In genomic region chr12:130880411-130880885, GRCh38 we compare ENCODE assay signal across 8 cellular contexts. TPM values are rescaled to one million over a fixed set of nuclear protein-coding genes. Genes with fewer than 3 reads are reported as not detected.
DNase-seq lines count a peak whose midpoint lies in the region; ATAC-seq and TF ChIP-seq lines count a peak whose summit lies in the region.

No MANE protein-coding gene starts in this region.

- H3K27me3 Mint-ChIP-seq in endodermal cell (ENCODE audit: insufficient read depth) = no peaks in the 10 kb centered on the region

- H3K36me3 ChIP-seq in endodermal cell (ENCODE audit: control insufficient read depth, insufficient read depth, low read length) = peaks cover 23% of the 10 kb centered on the region

- TF ChIP-seq CTCF in AG04450 (IDR thresholded peaks at IDR 0.05; ENCODE audit: low read depth, low read length) = no peak
- no peak for TF ChIP-seq CTCF in endodermal cell (conservative IDR thresholded peaks at IDR 0.05)

- no peak overlapping the region for H3K27ac Mint-ChIP-seq in endodermal cell

- no peaks in the 10 kb centered on the region for H3K9me3 ChIP-seq in AG04450 (ENCODE audit: control insufficient read depth, insufficient read depth, low read length)
- H3K9me3 ChIP-seq in endodermal cell (ENCODE audit: control insufficient read depth, low read length) = no peaks in the 10 kb centered on the region

- WGBS in endodermal cell (ENCODE audit: insufficient coverage in 1 of 2, insufficient read length in 1 of 2), 2 experiments = 56 to 68% methylated on average over 9 to 10 of the region's 10 CpGs

- H3K27me3 ChIP-seq in AG04450 (ENCODE audit: control insufficient read depth, insufficient read depth, low read length) (no peaks in the 10 kb centered on the region), endodermal cell (ENCODE audit: control insufficient read depth, insufficient read depth, low read length, poor library complexity, severe bottlenecking) (no peaks in the 10 kb centered on the region)

- H3K27ac ChIP-seq in AG04450 (ENCODE audit: low read depth, low read length) (no peak overlapping the region), endodermal cell (ENCODE audit: low read depth, low read length) (no peak overlapping the region)

- POLR2A ChIA-PET in AG04450 (lab: Yijun Ruan, JAX) = no interaction called here

- CTCF ChIA-PET in AG04450 (lab: Charles Lee) = no interaction called here

- ATAC-seq in GM18907 (IDR thresholded peaks at IDR 0.05; ENCODE audit: unreplicated experiment) (peak; percentile 60), HG03378 (IDR thresholded peaks at IDR 0.05; ENCODE audit: unreplicated experiment) (peak; percentile 45), HG02642 (IDR thresholded peaks at IDR 0.05; ENCODE audit: poor library complexity, unreplicated experiment) (no peak), HG02588 (IDR thresholded peaks at IDR 0.05; ENCODE audit: unreplicated experiment) (no peak)

- H3K4me3 Mint-ChIP-seq in endodermal cell = no peak overlapping the region

- H3K4me3 ChIP-seq in AG04450 (ENCODE audit: low read depth, low read length) = peak overlapping the region; percentile 48
- no peak overlapping the region for H3K4me3 ChIP-seq in endodermal cell (ENCODE audit: low read length)

- H3K4me1 Mint-ChIP-seq in endodermal cell = peaks cover 21% of the 10 kb centered on the region

- H3K9ac ChIP-seq in endodermal cell (ENCODE audit: extremely low read depth, low read length, poor library complexity, severe bottlenecking) = no peak overlapping the region

- no peaks in the 10 kb centered on the region for H3K4me1 ChIP-seq in endodermal cell (ENCODE audit: control insufficient read depth, insufficient read depth, low read length)

- no peaks in the 10 kb centered on the region for H3K9me3 Mint-ChIP-seq in endodermal cell

- peaks cover 15% of the 10 kb centered on the region for H3K36me3 Mint-ChIP-seq in endodermal cell (ENCODE audit: low read depth)

- DNase-seq in AG04450 (ENCODE audit: low read depth, low spot score) (no peak), endodermal cell (peak; percentile 50), SKM-1 (lab: John Stamatoyannopoulos, UW; ENCODE audit: unreplicated experiment) (no peak)
- no peak for DNase-seq in effector CD8-positive, alpha-beta T cell (lab: John Stamatoyannopoulos, UW)

RNA-seq across cellular contexts. Expression of gene RAN, which starts 8.6 kb away (rescaled TPM):
- 1,253 and 1,434 TPM in 2 replicates for polyA plus RNA-seq in AG04450 (2011; rRNA removed)
- polyA minus RNA-seq in AG04450 (2011; rRNA and poly(A)+ RNA removed) = 590 and 780 TPM in 2 replicates
- total RNA-seq in endodermal cell = 1,000 to 10,000 TPM; 1,323 to 1,383 TPM
- 1,001 TPM for polyA plus RNA-seq in endodermal cell (2013, experiment 1 of 2)
- 946 TPM for polyA plus RNA-seq in endodermal cell (2013, experiment 2 of 2)

RNA-seq across cellular contexts. Expression of gene STX2, which starts 41.4 kb away (rescaled TPM):
- polyA plus RNA-seq in AG04450 (2011; rRNA removed) = 32.4 and 42.8 TPM in 2 replicates
- polyA minus RNA-seq in AG04450 (2011; rRNA and poly(A)+ RNA removed) = 17.4 and 24.3 TPM in 2 replicates
- 10 to 100 TPM; 18.2 to 20.2 TPM for total RNA-seq in endodermal cell
- polyA plus RNA-seq in endodermal cell (2013, experiment 1 of 2) = 32.8 TPM
- polyA plus RNA-seq in endodermal cell (2013, experiment 2 of 2) = 31.3 TPM

Comparison
In these comparisons a context has a peak if more than half of its experiments do, and no peak if none do; other contexts are left out.
1. ATAC-seq: peak in GM18907 (single experiment) and HG03378 (single experiment); none in HG02642 (single experiment) and HG02588 (single experiment).